In genomic region chr3:99818818-99819217, GRCh38 we compare ENCODE assay signal across 11 cellular contexts. TPM values are rescaled to one million over a fixed set of nuclear protein-coding genes. Genes with fewer than 3 reads are reported as not detected.
DNase-seq lines count a peak whose midpoint lies in the region; ATAC-seq and TF ChIP-seq lines count a peak whose summit lies in the region.
"Had no signal": no experiment of that assay in that cellular context is flagged by ENCODE, and none has a peak within 500 bp of the region (broad histone marks: within the 10 kb centered on the region; RNA-seq: fewer than 3 reads in every experiment).

No MANE protein-coding gene starts in this region.

- H3K4me3 ChIP-seq in CD8-positive, alpha-beta memory T cell (ENCODE audit: low read length), result no peak overlapping the region
- peak overlapping the region; percentile 68 for H3K4me3 ChIP-seq in LNCaP clone FGC (ENCODE audit: low read depth, low read length)

- H3K4me3 Mint-ChIP-seq in CD8-positive, alpha-beta memory T cell, result peak overlapping the region; percentile 93 to 98 (median 96)
- H3K4me3 Mint-ChIP-seq in central memory CD8-positive, alpha-beta T cell, result peak overlapping the region; percentile 99
- peak overlapping the region; percentile 96 for H3K4me3 Mint-ChIP-seq in nephron progenitor cell

- H3K4me1 ChIP-seq in CD8-positive, alpha-beta memory T cell (ENCODE audit: insufficient read depth, low read length), result peaks cover 23% of the 10 kb centered on the region

- no peak overlapping the region for H3K27ac ChIP-seq in CD8-positive, alpha-beta memory T cell (ENCODE audit: low read depth, low read length)

- TF ChIP-seq CTCF in LNCaP clone FGC (IDR thresholded peaks at IDR 0.05; ENCODE audit: control insufficient read depth, extremely low read depth, insufficient read depth) (no peak), nephron progenitor cell (IDR thresholded peaks at IDR 0.05) (no peak), omental fat pad (IDR thresholded peaks at IDR 0.05) (no peak)

- no peaks in the 10 kb centered on the region for H3K9me3 ChIP-seq in CD8-positive, alpha-beta memory T cell (ENCODE audit: low read length)
- H3K9me3 ChIP-seq: right atrium auricular region had no signal

- H3K27me3 Mint-ChIP-seq in CD8-positive, alpha-beta memory T cell, result no peaks in the 10 kb centered on the region
- no peaks in the 10 kb centered on the region for H3K27me3 Mint-ChIP-seq in central memory CD8-positive, alpha-beta T cell
- H3K27me3 Mint-ChIP-seq in nephron progenitor cell (ENCODE audit: low read depth, poor library complexity), result peaks cover 3% of the 10 kb centered on the region

- peak overlapping the region; percentile 8 to 100 (median 99) for H3K27ac Mint-ChIP-seq in CD8-positive, alpha-beta memory T cell
- peak overlapping the region; percentile 100 for H3K27ac Mint-ChIP-seq in central memory CD8-positive, alpha-beta T cell (ENCODE audit: low read depth)
- no peak overlapping the region for H3K27ac Mint-ChIP-seq in nephron progenitor cell

- ATAC-seq in central memory CD8-positive, alpha-beta T cell (replicated peaks; ENCODE audit: extremely low read depth, poor library complexity, severe bottlenecking), result no peak
- ATAC-seq in omental fat pad (ENCODE audit: low FRiP score), result no peak

- DNase-seq in CD8-positive, alpha-beta memory T cell, result no peak
- DNase-seq in LNCaP clone FGC (ENCODE audit: low read depth) (no peak), nephron progenitor cell (no peak), omental fat pad (ENCODE audit: low spot score) (no peak), SK-N-DZ (ENCODE audit: low spot score) (no peak), amygdala (lab: John Stamatoyannopoulos, UW) (no peak)
- no peak for DNase-seq in central memory CD8-positive, alpha-beta T cell (ENCODE audit: low spot score in 2 of 2)
- no peak for DNase-seq in stimulated activated CD4-positive, alpha-beta T cell treated with anti-CD3 and anti-CD28 coated beads, Interleukin-4, amount 100 ng/mL, for 24 hours
- DNase-seq: activated gamma-delta T cell, RPMI8226 had no signal

- no peaks in the 10 kb centered on the region for H3K36me3 ChIP-seq in CD8-positive, alpha-beta memory T cell (ENCODE audit: insufficient read depth, low read length)
- H3K36me3 ChIP-seq: right atrium auricular region had no signal

- CTCF ChIA-PET in CD8-positive, alpha-beta memory T cell (lab: Charles Lee), result interaction anchor here (1.9 to 2.1 kb wide), 2 partner anchors 10 to 13 kb away, joined by 10 to 13 read pairs; no protein-coding TSS in a partner anchor

- H3K36me3 Mint-ChIP-seq in CD8-positive, alpha-beta memory T cell, result peaks cover 0 to 17% (median 2%) of the 10 kb centered on the region in 3 donors
- H3K36me3 Mint-ChIP-seq in central memory CD8-positive, alpha-beta T cell (ENCODE audit: insufficient read depth), result peaks cover 9% of the 10 kb centered on the region
- peaks cover 5% of the 10 kb centered on the region for H3K36me3 Mint-ChIP-seq in nephron progenitor cell (ENCODE audit: low read depth)

- POLR2A ChIA-PET in CD8-positive, alpha-beta memory T cell (lab: Charles Lee), result no interaction called here

- H3K27me3 ChIP-seq in CD8-positive, alpha-beta memory T cell (ENCODE audit: insufficient read depth, low read length, poor library complexity, severe bottlenecking), result no peaks in the 10 kb centered on the region
- H3K27me3 ChIP-seq: right atrium auricular region had no signal

- peaks cover 36 to 58% (median 46%) of the 10 kb centered on the region in 3 donors for H3K4me1 Mint-ChIP-seq in CD8-positive, alpha-beta memory T cell
- peaks cover 44% of the 10 kb centered on the region for H3K4me1 Mint-ChIP-seq in central memory CD8-positive, alpha-beta T cell
- peaks cover 39% of the 10 kb centered on the region for H3K4me1 Mint-ChIP-seq in nephron progenitor cell

- no peaks in the 10 kb centered on the region for H3K9me3 Mint-ChIP-seq in CD8-positive, alpha-beta memory T cell
- no peaks in the 10 kb centered on the region for H3K9me3 Mint-ChIP-seq in central memory CD8-positive, alpha-beta T cell
- no peaks in the 10 kb centered on the region for H3K9me3 Mint-ChIP-seq in nephron progenitor cell

RNA-seq across cellular contexts. Expression of gene CMSS1, which starts 1.2 kb away (rescaled TPM):
- total RNA-seq in CD8-positive, alpha-beta memory T cell, result 100 to 1,000 TPM; 140 to 143 TPM
- polyA plus RNA-seq in CD8-positive, alpha-beta memory T cell, result 16.8 TPM
- total RNA-seq in omental fat pad, result 10 to 100 TPM; 16.9 to 29.3 (median 21.1) TPM
- polyA plus RNA-seq in SK-N-DZ (2014; cell fraction: cytosol; rRNA removed), result 79.9 and 84.6 TPM in 2 replicates
- polyA plus RNA-seq in SK-N-DZ (2014; cell fraction: nucleus; rRNA removed), result 45.8 and 51.6 TPM in 2 replicates

Comparison
In these comparisons a context has a peak if more than half of its experiments do, and no peak if none do; other contexts are left out.
1. RNA of gene CMSS1, which starts 1.2 kb away (total RNA-seq): 140 to 143 TPM in CD8-positive, alpha-beta memory T cell; 16.9 to 29.3 TPM in omental fat pad; every median in the first group is over 4 times any median in the second.
2. Peak in every context shown above with its lines, with median percentiles within 50 percentile points of each other: H3K4me3 Mint-ChIP-seq.